11 cellular contexts compared by ENCODE assay signal in the genomic region with DNA sequence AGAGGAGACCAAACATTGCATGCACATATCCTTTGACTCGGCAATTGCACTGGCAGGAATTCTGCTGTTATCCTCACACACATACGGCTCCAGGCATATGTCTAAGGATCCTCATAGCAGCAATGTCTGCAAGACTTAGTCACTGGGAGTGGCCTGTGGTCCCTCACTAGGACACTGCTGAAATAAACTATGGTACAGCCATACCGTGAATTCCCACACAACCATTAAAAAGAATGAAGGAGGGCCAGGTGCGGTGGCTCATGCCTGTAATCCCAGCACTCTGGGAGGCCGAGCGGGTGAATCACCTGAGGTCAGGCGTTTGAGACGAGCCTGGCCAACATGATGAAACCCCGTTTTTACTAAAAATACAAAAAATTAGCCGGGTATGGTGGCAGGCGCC.
A peak's percentile ranks its signal among the peaks of the same experiment; 100 is the strongest.
DNase-seq lines count a peak whose midpoint lies in the region; ATAC-seq and TF ChIP-seq lines count a peak whose summit lies in the region.
"Had no signal": no experiment of that assay in that cellular context is flagged by ENCODE, and none has a peak within 500 bp of the region (broad histone marks: within the 10 kb centered on the region; RNA-seq: fewer than 3 reads in every experiment).

No MANE protein-coding gene starts in this region.

- ATAC-seq in activated naive CD4-positive, alpha-beta T cell treated with anti-CD3 and anti-CD28 coated beads, Interleukin-2, amount 50 U/mL, for 72 hours = no peak
- ATAC-seq in foreskin keratinocyte (peak; percentile 79), GM18861 (IDR thresholded peaks at IDR 0.05; ENCODE audit: unreplicated experiment) (no peak)
- no peak for ATAC-seq in effector memory CD8-positive, alpha-beta T cell (replicated peaks)

- no peaks in the 10 kb centered on the region for H3K27me3 Mint-ChIP-seq in activated naive CD4-positive, alpha-beta T cell treated with anti-CD3 and anti-CD28 coated beads for 36 hours (ENCODE audit: low read depth)
- no peaks in the 10 kb centered on the region for H3K27me3 Mint-ChIP-seq in type B pancreatic cell
- H3K27me3 Mint-ChIP-seq in effector memory CD8-positive, alpha-beta T cell = no peaks in the 10 kb centered on the region

- H3K4me1 Mint-ChIP-seq in activated naive CD4-positive, alpha-beta T cell treated with anti-CD3 and anti-CD28 coated beads for 36 hours (ENCODE audit: low read depth) = peaks cover 40% of the 10 kb centered on the region
- peaks cover 78% of the 10 kb centered on the region for H3K4me1 Mint-ChIP-seq in type B pancreatic cell (ENCODE audit: unreplicated experiment)
- peaks cover 38 to 44% of the 10 kb centered on the region in 2 donors for H3K4me1 Mint-ChIP-seq in effector memory CD8-positive, alpha-beta T cell (ENCODE audit: low read depth in 2 of 2)

- DNase-seq in activated naive CD4-positive, alpha-beta T cell treated with anti-CD3 and anti-CD28 coated beads for 36 hours = no peak
- no peak for DNase-seq in activated naive CD4-positive, alpha-beta T cell treated with anti-CD3 and anti-CD28 coated beads, Interleukin-2, amount 50 U/mL, for 72 hours (ENCODE audit: low spot score in 2 of 2)
- peak; percentile 78 for DNase-seq in SW 1271 (lab: John Stamatoyannopoulos, UW)
- DNase-seq in foreskin keratinocyte = peak; percentile 97 to 99
- DNase-seq in type B pancreatic cell (ENCODE audit: extremely low spot score, unreplicated experiment) = no peak
- DNase-seq in effector memory CD8-positive, alpha-beta T cell = no peak
- DNase-seq in NCI-H146 treated with DMSO at 0.1 percent for 48 hours (lab: John Stamatoyannopoulos, UW; ENCODE audit: unreplicated experiment) = no peak
- DNase-seq: ACHN, immature natural killer cell had no signal

- intact Hi-C loops in activated naive CD4-positive, alpha-beta T cell treated with anti-CD3 and anti-CD28 coated beads for 36 hours (cut with micrococcal nuclease) = loop anchor here (5.0 kb wide), 1 partner anchor 405 kb away; no protein-coding TSS in a partner anchor

- H3K27me3 ChIP-seq in foreskin keratinocyte = no peaks in the 10 kb centered on the region

- H3K27ac ChIP-seq in foreskin keratinocyte = peak overlapping the region; percentile 84
- H3K27ac ChIP-seq: coronary artery had no signal

- CTCF ChIA-PET in activated naive CD4-positive, alpha-beta T cell treated with anti-CD3 and anti-CD28 coated beads for 36 hours (lab: Charles Lee) = no interaction called here

- peak overlapping the region; percentile 21 for H3K27ac Mint-ChIP-seq in activated naive CD4-positive, alpha-beta T cell treated with anti-CD3 and anti-CD28 coated beads for 36 hours
- H3K27ac Mint-ChIP-seq in activated naive CD4-positive, alpha-beta T cell treated with anti-CD3 and anti-CD28 coated beads, Interleukin-2, amount 50 U/mL, for 72 hours = no peak overlapping the region
- H3K27ac Mint-ChIP-seq in type B pancreatic cell = peak overlapping the region; percentile 92
- peak overlapping the region in 1 of 2 donors; percentile 41 for H3K27ac Mint-ChIP-seq in effector memory CD8-positive, alpha-beta T cell

- no peaks in the 10 kb centered on the region for H3K36me3 Mint-ChIP-seq in activated naive CD4-positive, alpha-beta T cell treated with anti-CD3 and anti-CD28 coated beads for 36 hours (ENCODE audit: low read depth)
- H3K36me3 Mint-ChIP-seq in activated naive CD4-positive, alpha-beta T cell treated with anti-CD3 and anti-CD28 coated beads, Interleukin-2, amount 50 U/mL, for 72 hours = no peaks in the 10 kb centered on the region
- no peaks in the 10 kb centered on the region for H3K36me3 Mint-ChIP-seq in type B pancreatic cell
- H3K36me3 Mint-ChIP-seq in effector memory CD8-positive, alpha-beta T cell (ENCODE audit: insufficient read depth) = peaks cover 20% of the 10 kb centered on the region
- H3K36me3 Mint-ChIP-seq: immature natural killer cell had no signal

- no peak overlapping the region for H3K4me3 Mint-ChIP-seq in activated naive CD4-positive, alpha-beta T cell treated with anti-CD3 and anti-CD28 coated beads for 36 hours
- H3K4me3 Mint-ChIP-seq in type B pancreatic cell = peak overlapping the region; percentile 66
- H3K4me3 Mint-ChIP-seq in effector memory CD8-positive, alpha-beta T cell = no peak overlapping the region
- H3K4me3 Mint-ChIP-seq: immature natural killer cell had no signal

- no peak for TF ChIP-seq CTCF in foreskin keratinocyte (conservative IDR thresholded peaks at IDR 0.05)
- TF ChIP-seq CTCF in type B pancreatic cell (conservative IDR thresholded peaks at IDR 0.05) = no peak

- H3K4me1 ChIP-seq in foreskin keratinocyte = peaks cover 50% of the 10 kb centered on the region

- H3K9me3 Mint-ChIP-seq in activated naive CD4-positive, alpha-beta T cell treated with anti-CD3 and anti-CD28 coated beads for 36 hours = no peaks in the 10 kb centered on the region
- H3K9me3 Mint-ChIP-seq in activated naive CD4-positive, alpha-beta T cell treated with anti-CD3 and anti-CD28 coated beads, Interleukin-2, amount 50 U/mL, for 72 hours = no peaks in the 10 kb centered on the region
- H3K9me3 Mint-ChIP-seq in type B pancreatic cell = peaks cover 3% of the 10 kb centered on the region
- H3K9me3 Mint-ChIP-seq in effector memory CD8-positive, alpha-beta T cell = no peaks in the 10 kb centered on the region
- H3K9me3 Mint-ChIP-seq: immature natural killer cell had no signal

Comparison
In these comparisons a context has a peak if more than half of its experiments do, and no peak if none do; other contexts are left out.
1. H3K27ac Mint-ChIP-seq: peak in activated naive CD4-positive, alpha-beta T cell treated with anti-CD3 and anti-CD28 coated beads for 36 hours (single experiment) and type B pancreatic cell (single experiment); none in activated naive CD4-positive, alpha-beta T cell treated with anti-CD3 and anti-CD28 coated beads, Interleukin-2, amount 50 U/mL, for 72 hours (0 of 2).
2. DNase-seq: peak in SW 1271 (2 of 2) and foreskin keratinocyte (2 of 2); none in activated naive CD4-positive, alpha-beta T cell treated with anti-CD3 and anti-CD28 coated beads for 36 hours (single experiment), activated naive CD4-positive, alpha-beta T cell treated with anti-CD3 and anti-CD28 coated beads, Interleukin-2, amount 50 U/mL, for 72 hours (0 of 2), type B pancreatic cell (single experiment), effector memory CD8-positive, alpha-beta T cell (0 of 3) and NCI-H146 treated with DMSO at 0.1 percent for 48 hours (single experiment).